ENCODE assay signal across 8 cellular contexts in genomic region chr1:220878223-220879081, GRCh38. TPM values are rescaled to one million over a fixed set of nuclear protein-coding genes. Genes with fewer than 3 reads are reported as not detected.
DNase-seq lines count a peak whose midpoint lies in the region; ATAC-seq and TF ChIP-seq lines count a peak whose summit lies in the region.

No MANE protein-coding gene starts in this region.

- no peak for TF ChIP-seq CTCF in GM13977 (IDR thresholded peaks at IDR 0.05; ENCODE audit: extremely low read depth, insufficient read depth, missing control alignments)

- H3K36me3 ChIP-seq in iPS-15b (ENCODE audit: control insufficient read depth, insufficient read depth, low read length): no peaks in the 10 kb centered on the region

- peaks cover 79% of the 10 kb centered on the region for H3K27me3 Mint-ChIP-seq in activated T-cell treated with anti-CD3 and anti-CD28 coated beads, Interleukin-2, amount 50 U/mL, for 72 hours (ENCODE audit: low read depth)
- no peaks in the 10 kb centered on the region for H3K27me3 Mint-ChIP-seq in stimulated activated naive B cell treated with anti-CD40 and anti-IgM and Interleukin-4, amounts not matched to agents 10 μg/mL and 1 μg/mL and 100 μg/mL, for 72 hours

- H3K9me3 Mint-ChIP-seq in activated T-cell treated with anti-CD3 and anti-CD28 coated beads, Interleukin-2, amount 50 U/mL, for 72 hours: no peaks in the 10 kb centered on the region
- H3K9me3 Mint-ChIP-seq in stimulated activated naive B cell treated with anti-CD40 and anti-IgM and Interleukin-4, amounts not matched to agents 10 μg/mL and 1 μg/mL and 100 μg/mL, for 72 hours: no peaks in the 10 kb centered on the region

- DNase-seq in GM13977 (ENCODE audit: low spot score) (peak; percentile 58), NCI-H345 treated with DMSO at 0.1 percent for 48 hours (lab: John Stamatoyannopoulos, UW; ENCODE audit: unreplicated experiment) (no peak), NCI-H128 (lab: John Stamatoyannopoulos, UW; ENCODE audit: unreplicated experiment) (no peak)
- DNase-seq in activated T-cell treated with anti-CD3 and anti-CD28 coated beads, Interleukin-2, amount 50 U/mL, for 72 hours: peak in 1 of 2 donors; percentile 4
- DNase-seq in stimulated activated naive B cell treated with anti-CD40 and anti-IgM and Interleukin-4, amounts not matched to agents 10 μg/mL and 1 μg/mL and 100 μg/mL, for 72 hours: peak; percentile 62

- H3K4me3 Mint-ChIP-seq in activated T-cell treated with anti-CD3 and anti-CD28 coated beads, Interleukin-2, amount 50 U/mL, for 72 hours: peak overlapping the region; percentile 92 to 97
- H3K4me3 Mint-ChIP-seq in stimulated activated naive B cell treated with anti-CD40 and anti-IgM and Interleukin-4, amounts not matched to agents 10 μg/mL and 1 μg/mL and 100 μg/mL, for 72 hours: peak overlapping the region; percentile 97 to 99

- peak overlapping the region; percentile 60 for H3K27ac Mint-ChIP-seq in activated T-cell treated with anti-CD3 and anti-CD28 coated beads, Interleukin-2, amount 50 U/mL, for 72 hours
- peak overlapping the region; percentile 99 for H3K27ac Mint-ChIP-seq in stimulated activated naive B cell treated with anti-CD40 and anti-IgM and Interleukin-4, amounts not matched to agents 10 μg/mL and 1 μg/mL and 100 μg/mL, for 72 hours

- no peak overlapping the region for H3K9ac ChIP-seq in iPS-15b (ENCODE audit: low read depth, low read length)

- peaks cover 0 to 3% of the 10 kb centered on the region in 2 donors for H3K36me3 Mint-ChIP-seq in activated T-cell treated with anti-CD3 and anti-CD28 coated beads, Interleukin-2, amount 50 U/mL, for 72 hours (ENCODE audit: insufficient read depth in 2 of 2)
- H3K36me3 Mint-ChIP-seq in stimulated activated naive B cell treated with anti-CD40 and anti-IgM and Interleukin-4, amounts not matched to agents 10 μg/mL and 1 μg/mL and 100 μg/mL, for 72 hours: peaks cover 25 to 28% of the 10 kb centered on the region in 2 donors

- no peaks in the 10 kb centered on the region for H3K9me3 ChIP-seq in iPS-15b (ENCODE audit: control insufficient read depth, insufficient read depth, low read length)

- H3K4me3 ChIP-seq in iPS-15b (ENCODE audit: low read depth, low read length): peak overlapping the region; percentile 53

- H3K27me3 ChIP-seq in iPS-15b (ENCODE audit: control insufficient read depth, insufficient read depth, low read length): peaks cover 96% of the 10 kb centered on the region

- peak; percentile 5 for ATAC-seq in HG03103 (IDR thresholded peaks at IDR 0.05; ENCODE audit: low read depth, unreplicated experiment)
- peak in 1 of 2 donors; percentile 2 for ATAC-seq in activated T-cell treated with anti-CD3 and anti-CD28 coated beads, Interleukin-2, amount 50 U/mL, for 72 hours (replicated peaks in 1 of 2)
- ATAC-seq in stimulated activated naive B cell treated with anti-CD40 and anti-IgM and Interleukin-4, amounts not matched to agents 10 μg/mL and 1 μg/mL and 100 μg/mL, for 72 hours (replicated peaks): peak; percentile 46 to 53
- ATAC-seq in HG02623 (IDR thresholded peaks at IDR 0.05; ENCODE audit: unreplicated experiment): no peak

- H3K4me1 Mint-ChIP-seq in activated T-cell treated with anti-CD3 and anti-CD28 coated beads, Interleukin-2, amount 50 U/mL, for 72 hours (ENCODE audit: low read depth): peaks cover 39% of the 10 kb centered on the region
- H3K4me1 Mint-ChIP-seq in stimulated activated naive B cell treated with anti-CD40 and anti-IgM and Interleukin-4, amounts not matched to agents 10 μg/mL and 1 μg/mL and 100 μg/mL, for 72 hours: peaks cover 42 to 69% of the 10 kb centered on the region in 2 donors

- peaks cover 4% of the 10 kb centered on the region for H3K4me1 ChIP-seq in iPS-15b (ENCODE audit: control insufficient read depth, insufficient read depth, low read length)

- in situ Hi-C loops in GM13977 (cut with MboI; ENCODE audit: low pct_unique_long_range_greater_than_20kb, low sequenced_read_pairs, unreplicated experiment): loop anchor here (10.0 kb wide), 1 partner anchor 326 kb away; no protein-coding TSS in a partner anchor

RNA-seq across cellular contexts. Expression of gene HLX, which starts 0.8 kb away (rescaled TPM):
- 1 to 10 TPM in 1 of 2 donors, under 1 TPM in 1; 0.55 to 2.0 TPM for total RNA-seq in activated T-cell treated with anti-CD3 and anti-CD28 coated beads, Interleukin-2, amount 50 U/mL, for 72 hours

Comparison
In these comparisons a context has a peak if more than half of its experiments do, and no peak if none do; other contexts are left out.
1. DNase-seq: peak in GM13977 (single experiment) and stimulated activated naive B cell treated with anti-CD40 and anti-IgM and Interleukin-4, amounts not matched to agents 10 μg/mL and 1 μg/mL and 100 μg/mL, for 72 hours (single experiment); none in NCI-H345 treated with DMSO at 0.1 percent for 48 hours (single experiment) and NCI-H128 (single experiment).